34 cellular contexts compared by ENCODE assay signal in the genomic region with DNA sequence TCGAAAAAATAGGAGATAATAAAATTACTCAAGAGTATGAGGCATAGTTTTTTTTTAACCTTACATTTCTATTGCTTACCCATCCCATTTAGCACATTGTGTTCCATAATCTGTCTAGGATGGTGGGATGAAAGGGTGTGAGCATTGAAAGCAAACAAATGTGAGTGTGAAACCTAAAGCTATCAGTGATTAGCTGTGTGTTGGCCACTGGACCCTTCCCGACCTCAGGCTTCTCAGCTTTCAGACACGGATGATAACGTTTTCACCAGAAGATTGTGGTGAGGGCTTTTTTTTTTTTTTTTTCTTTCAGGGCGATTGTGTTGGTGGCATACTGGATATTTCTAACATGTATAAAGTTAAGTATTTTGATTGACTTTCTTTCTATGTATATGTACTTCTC.
"Had no signal": no experiment of that assay in that cellular context is flagged by ENCODE, and none has a peak within 500 bp of the region (broad histone marks: within the 10 kb centered on the region; RNA-seq: fewer than 3 reads in every experiment).

No MANE protein-coding gene starts in this region.

- H3K9me3 ChIP-seq: adrenal gland, body of pancreas, esophagus muscularis mucosa, gastrocnemius medialis, heart left ventricle had no signal

- H3K27me3 Mint-ChIP-seq: activated CD4-positive, alpha-beta memory T cell treated with anti-CD3 and anti-CD28 coated beads for 36 hours; activated CD8-positive, alpha-beta memory T cell treated with anti-CD3 and anti-CD28 coated beads, Interleukin-2, amount 10 ng/mL, durations not matched to agents 7 days and 5 days; activated naive CD4-positive, alpha-beta T cell treated with anti-CD3 and anti-CD28 coated beads, Interleukin-2, amount 50 U/mL, for 24 hours; activated naive CD8-positive, alpha-beta T cell treated with anti-CD3 and anti-CD28 coated beads for 36 hours; activated naive CD8-positive, alpha-beta T cell treated with anti-CD3 and anti-CD28 coated beads, Interleukin-2, amount 50 U/mL, for 24 hours had no signal

- H3K36me3 ChIP-seq: adrenal gland, esophagus muscularis mucosa, gastrocnemius medialis, heart left ventricle had no signal

- H3K4me1 ChIP-seq: adrenal gland, body of pancreas, esophagus muscularis mucosa, foreskin keratinocyte, gastrocnemius medialis, heart left ventricle had no signal

- H2AFZ ChIP-seq: hepatocyte had no signal

- H3K27ac ChIP-seq: adrenal gland, body of pancreas, esophagus muscularis mucosa, foreskin keratinocyte, gastrocnemius medialis, heart left ventricle, hepatocyte, VCaP had no signal

- H3K4me1 Mint-ChIP-seq: activated CD8-positive, alpha-beta memory T cell treated with anti-CD3 and anti-CD28 coated beads, Interleukin-2, amount 10 ng/mL, durations not matched to agents 7 days and 5 days; activated naive CD4-positive, alpha-beta T cell treated with anti-CD3 and anti-CD28 coated beads, Interleukin-2, amount 50 U/mL, for 24 hours; activated naive CD8-positive, alpha-beta T cell treated with anti-CD3 and anti-CD28 coated beads for 36 hours had no signal

- H3K79me2 ChIP-seq: hepatocyte had no signal

- ATAC-seq: activated CD8-positive, alpha-beta memory T cell treated with anti-CD3 and anti-CD28 coated beads, Interleukin-2, amount 10 ng/mL, durations not matched to agents 7 days and 5 days; activated CD8-positive, alpha-beta T cell treated with anti-CD3 and anti-CD28 coated beads, Interleukin-2, amount 10 ng/mL, durations not matched to agents 7 days and 5 days; activated naive CD8-positive, alpha-beta T cell treated with anti-CD3 and anti-CD28 coated beads, Interleukin-2, amount 50 U/mL, for 24 hours; body of pancreas; effector memory CD8-positive, alpha-beta T cell; foreskin keratinocyte; gastrocnemius medialis; heart left ventricle; WTC11 had no signal

- H3K27me3 ChIP-seq: adrenal gland, body of pancreas, esophagus muscularis mucosa, gastrocnemius medialis, heart left ventricle, hepatocyte had no signal

- H3K36me3 Mint-ChIP-seq: activated CD4-positive, alpha-beta memory T cell treated with anti-CD3 and anti-CD28 coated beads for 36 hours; activated CD8-positive, alpha-beta memory T cell treated with anti-CD3 and anti-CD28 coated beads, Interleukin-2, amount 10 ng/mL, durations not matched to agents 7 days and 5 days; activated naive CD4-positive, alpha-beta T cell treated with anti-CD3 and anti-CD28 coated beads, Interleukin-2, amount 50 U/mL, for 24 hours; activated naive CD8-positive, alpha-beta T cell treated with anti-CD3 and anti-CD28 coated beads for 36 hours; WTC11 had no signal

- H3K27ac Mint-ChIP-seq: activated CD4-positive, alpha-beta memory T cell treated with anti-CD3 and anti-CD28 coated beads for 36 hours; activated CD8-positive, alpha-beta memory T cell treated with anti-CD3 and anti-CD28 coated beads, Interleukin-2, amount 10 ng/mL, durations not matched to agents 7 days and 5 days; activated CD8-positive, alpha-beta T cell treated with anti-CD3 and anti-CD28 coated beads, Interleukin-2, amount 10 ng/mL, durations not matched to agents 7 days and 5 days; activated naive CD4-positive, alpha-beta T cell treated with anti-CD3 and anti-CD28 coated beads for 36 hours; activated naive CD4-positive, alpha-beta T cell treated with anti-CD3 and anti-CD28 coated beads, Interleukin-2, amount 50 U/mL, for 24 hours; activated naive CD8-positive, alpha-beta T cell treated with anti-CD3 and anti-CD28 coated beads for 36 hours; activated naive CD8-positive, alpha-beta T cell treated with anti-CD3 and anti-CD28 coated beads, Interleukin-2, amount 50 U/mL, for 24 hours; activated T-helper 1 cell treated with anti-CD3 and anti-CD28 coated beads, Interleukin-12 subunit alpha, Interleukin-12 subunit beta, Interleukin-2, Interleukin-4 antibody, amounts not matched to agents 30 ng/mL and 10 ng/mL and 1 ng/mL, durations not matched to agents 14 hours and 24 hours and 36 hours; activated T-helper 2 cell treated with anti-CD3 and anti-CD28 coated beads, Interferon-gamma antibody, Interleukin-2, Interleukin-4, amounts not matched to agents 10 μg/mL and 5 μg/mL and 100 μg/mL, durations not matched to agents 14 hours and 24 hours and 36 hours; effector memory CD8-positive, alpha-beta T cell; WTC11 had no signal

- H3K4me3 ChIP-seq: adrenal gland, body of pancreas, esophagus muscularis mucosa, gastrocnemius medialis, heart left ventricle, hepatocyte had no signal

- H3K4me2 ChIP-seq: hepatocyte had no signal

- H3K9me3 Mint-ChIP-seq: activated CD4-positive, alpha-beta memory T cell treated with anti-CD3 and anti-CD28 coated beads for 36 hours; activated naive CD4-positive, alpha-beta T cell treated with anti-CD3 and anti-CD28 coated beads for 36 hours; activated naive CD4-positive, alpha-beta T cell treated with anti-CD3 and anti-CD28 coated beads, Interleukin-2, amount 50 U/mL, for 24 hours; activated naive CD8-positive, alpha-beta T cell treated with anti-CD3 and anti-CD28 coated beads for 36 hours; activated naive CD8-positive, alpha-beta T cell treated with anti-CD3 and anti-CD28 coated beads, Interleukin-2, amount 50 U/mL, for 24 hours; activated T-helper 1 cell treated with anti-CD3 and anti-CD28 coated beads, Interleukin-12 subunit alpha, Interleukin-12 subunit beta, Interleukin-2, Interleukin-4 antibody, amounts not matched to agents 30 ng/mL and 10 ng/mL and 1 ng/mL, durations not matched to agents 14 hours and 24 hours and 36 hours; activated T-helper 2 cell treated with anti-CD3 and anti-CD28 coated beads, Interferon-gamma antibody, Interleukin-2, Interleukin-4, amounts not matched to agents 10 μg/mL and 5 μg/mL and 100 μg/mL, durations not matched to agents 14 hours and 24 hours and 36 hours; effector memory CD8-positive, alpha-beta T cell had no signal

- H3K4me3 Mint-ChIP-seq: activated CD4-positive, alpha-beta memory T cell treated with anti-CD3 and anti-CD28 coated beads for 36 hours; activated CD8-positive, alpha-beta memory T cell treated with anti-CD3 and anti-CD28 coated beads, Interleukin-2, amount 10 ng/mL, durations not matched to agents 7 days and 5 days; activated CD8-positive, alpha-beta T cell treated with anti-CD3 and anti-CD28 coated beads, Interleukin-2, amount 10 ng/mL, durations not matched to agents 7 days and 5 days; activated naive CD4-positive, alpha-beta T cell treated with anti-CD3 and anti-CD28 coated beads for 36 hours; activated naive CD4-positive, alpha-beta T cell treated with anti-CD3 and anti-CD28 coated beads, Interleukin-2, amount 50 U/mL, for 24 hours; activated naive CD8-positive, alpha-beta T cell treated with anti-CD3 and anti-CD28 coated beads for 36 hours; activated naive CD8-positive, alpha-beta T cell treated with anti-CD3 and anti-CD28 coated beads, Interleukin-2, amount 50 U/mL, for 24 hours; activated T-helper 1 cell treated with anti-CD3 and anti-CD28 coated beads, Interleukin-12 subunit alpha, Interleukin-12 subunit beta, Interleukin-2, Interleukin-4 antibody, amounts not matched to agents 30 ng/mL and 10 ng/mL and 1 ng/mL, durations not matched to agents 14 hours and 24 hours and 36 hours; effector memory CD8-positive, alpha-beta T cell; WTC11 had no signal

- DNase-seq: activated CD4-positive, alpha-beta memory T cell treated with anti-CD3 and anti-CD28 coated beads for 36 hours; activated CD4-positive, alpha-beta T cell treated with anti-CD3 and anti-CD28 coated beads for 1 hour; activated CD4-positive, alpha-beta T cell treated with anti-CD3 and anti-CD28 coated beads for 4 hours; activated CD8-positive, alpha-beta memory T cell treated with anti-CD3 and anti-CD28 coated beads, Interleukin-2, amount 10 ng/mL, durations not matched to agents 7 days and 5 days; activated CD8-positive, alpha-beta memory T cell treated with anti-CD3 and anti-CD28 coated beads, Interleukin-2, amount 50 U/mL, for 4 hours; activated CD8-positive, alpha-beta T cell treated with anti-CD3 and anti-CD28 coated beads, Interleukin-2, amount 10 ng/mL, durations not matched to agents 7 days and 5 days; activated effector memory CD4-positive, alpha-beta T cell treated with anti-CD3 and anti-CD28 coated beads, Interleukin-2, amount 50 U/mL, for 16 hours; activated naive CD4-positive, alpha-beta T cell treated with anti-CD3 and anti-CD28 coated beads for 36 hours; activated naive CD8-positive, alpha-beta T cell treated with anti-CD3 and anti-CD28 coated beads for 36 hours; activated naive CD8-positive, alpha-beta T cell treated with anti-CD3 and anti-CD28 coated beads, Interleukin-2, amount 50 U/mL, for 24 hours; activated T-cell treated with anti-CD3 and anti-CD28 coated beads, Interleukin-2, amount 50 U/mL, for 1 hour; activated T-cell treated with anti-CD3 and anti-CD28 coated beads, Interleukin-2, amount 50 U/mL, for 48 hours; adrenal gland; amygdala; aorta; body of pancreas; caudate nucleus; cortex of kidney; dermis blood vessel endothelial cell; effector CD4-positive, alpha-beta T cell; effector memory CD8-positive, alpha-beta T cell; erythroblast; foreskin keratinocyte; gastrocnemius medialis; glutamatergic neuron; heart left ventricle; T-helper 2 cell had no signal
